Comparison of ENCODE assay signal across 13 cellular contexts in the genomic region with DNA sequence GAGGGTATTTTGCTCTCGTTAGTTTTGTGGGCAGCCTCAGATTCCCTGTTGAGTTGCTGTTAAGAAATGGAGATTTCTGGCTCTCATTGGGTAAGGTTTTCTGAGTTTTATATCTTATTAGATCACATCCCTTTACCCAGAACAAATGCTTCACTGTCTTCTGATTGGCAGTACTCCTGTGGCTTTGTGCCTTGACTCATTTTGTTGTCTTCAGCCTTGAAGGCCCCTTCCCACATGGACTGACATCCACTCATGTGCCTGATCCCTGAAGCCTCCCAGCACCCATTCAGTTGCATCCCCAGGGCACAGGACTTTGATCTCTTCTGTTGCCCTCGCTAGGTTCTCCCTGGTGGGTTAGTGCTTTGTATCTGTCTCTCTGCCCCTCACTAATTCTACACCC.
"Had no signal": no experiment of that assay in that cellular context is flagged by ENCODE, and none has a peak within 500 bp of the region (broad histone marks: within the 10 kb centered on the region; RNA-seq: fewer than 3 reads in every experiment).

No MANE protein-coding gene starts in this region.

- H3K27me3 ChIP-seq: sigmoid colon, suprapubic skin, upper lobe of left lung had no signal

- H3K9me3 Mint-ChIP-seq: activated CD4-positive, alpha-beta memory T cell treated with anti-CD3 and anti-CD28 coated beads for 36 hours had no signal

- H3K27me3 Mint-ChIP-seq: activated CD4-positive, alpha-beta memory T cell treated with anti-CD3 and anti-CD28 coated beads for 36 hours; activated CD4-positive, alpha-beta T cell treated with anti-CD3 and anti-CD28 coated beads for 36 hours had no signal

- ATAC-seq: activated CD4-positive, alpha-beta T cell treated with anti-CD3 and anti-CD28 coated beads for 36 hours had no signal

- H3K27ac Mint-ChIP-seq: activated CD4-positive, alpha-beta memory T cell treated with anti-CD3 and anti-CD28 coated beads for 36 hours had no signal

- DNase-seq: activated CD4-positive, alpha-beta memory T cell treated with anti-CD3 and anti-CD28 coated beads for 36 hours; activated CD4-positive, alpha-beta T cell treated with anti-CD3 and anti-CD28 coated beads for 36 hours; activated naive CD4-positive, alpha-beta T cell treated with Interleukin-2 at 50 U/mL for 16 hours; aorta; glutamatergic neuron; hypothalamus; SHP77 treated with DMSO at 0.1 percent for 48 hours; sigmoid colon; stimulated activated CD4-positive, alpha-beta T cell treated with anti-CD3 and anti-CD28 coated beads, Interleukin-12 subunit alpha, Interleukin-12 subunit beta, amount 100 ng/mL, for 4 hours; stimulated activated naive CD4-positive, alpha-beta T cell; T-helper 2 cell; upper lobe of left lung had no signal

- H3K27ac ChIP-seq: sigmoid colon, suprapubic skin, upper lobe of left lung had no signal

- H3K4me3 ChIP-seq: sigmoid colon, suprapubic skin, upper lobe of left lung had no signal

- H3K4me3 Mint-ChIP-seq: activated CD4-positive, alpha-beta memory T cell treated with anti-CD3 and anti-CD28 coated beads for 36 hours; activated CD4-positive, alpha-beta T cell treated with anti-CD3 and anti-CD28 coated beads for 36 hours had no signal
